ENCODE assay signal across 1 cellular context in the genomic region with DNA sequence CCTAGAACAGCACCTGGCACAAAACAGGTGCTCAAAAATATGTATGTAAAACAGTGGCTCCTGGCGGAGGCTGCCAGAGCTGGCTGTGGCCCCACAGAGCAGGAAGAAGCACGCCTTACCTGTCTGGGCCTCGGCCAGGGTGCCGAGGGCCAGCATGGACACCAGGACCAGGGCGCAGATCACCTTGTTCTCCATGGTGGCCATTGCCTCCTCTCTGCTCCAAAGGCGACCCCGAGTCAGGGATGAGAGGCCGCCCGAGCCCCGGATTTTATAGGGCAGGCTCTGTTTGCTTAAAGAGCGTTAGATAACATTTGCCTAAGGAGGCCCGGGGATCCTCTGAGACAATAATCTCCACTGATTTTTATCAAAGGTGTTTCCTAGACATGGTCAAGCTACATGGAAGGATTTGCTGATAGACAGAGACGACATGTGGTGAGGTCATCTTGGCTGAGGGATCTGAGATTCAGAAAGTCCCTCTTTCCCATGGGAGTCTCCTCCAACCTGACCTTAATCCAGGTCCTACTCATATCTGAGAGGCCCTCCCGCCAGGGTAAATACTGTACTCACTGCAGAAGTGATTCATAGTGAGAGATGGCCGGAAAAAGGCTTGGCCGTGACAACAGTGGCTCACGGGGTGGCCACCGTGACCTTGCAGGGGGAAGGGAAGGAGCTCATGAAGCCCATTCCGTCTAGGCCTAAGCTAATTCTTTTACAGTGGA.
A peak's percentile ranks its signal among the peaks of the same experiment; 100 is the strongest.
TF ChIP-seq lines count a peak whose summit lies in the region.

A gene (minus strand): TSS at position 244 of the 719 bp plus-strand sequence. CDS start 40 bp downstream, at position 204.

TF ChIP-seq in K562, 482 proteins besides CTCF, POLR2A, EP300 and RAD21 (continued from another document and continues in another):
- TF ChIP-seq, protein P1, sequence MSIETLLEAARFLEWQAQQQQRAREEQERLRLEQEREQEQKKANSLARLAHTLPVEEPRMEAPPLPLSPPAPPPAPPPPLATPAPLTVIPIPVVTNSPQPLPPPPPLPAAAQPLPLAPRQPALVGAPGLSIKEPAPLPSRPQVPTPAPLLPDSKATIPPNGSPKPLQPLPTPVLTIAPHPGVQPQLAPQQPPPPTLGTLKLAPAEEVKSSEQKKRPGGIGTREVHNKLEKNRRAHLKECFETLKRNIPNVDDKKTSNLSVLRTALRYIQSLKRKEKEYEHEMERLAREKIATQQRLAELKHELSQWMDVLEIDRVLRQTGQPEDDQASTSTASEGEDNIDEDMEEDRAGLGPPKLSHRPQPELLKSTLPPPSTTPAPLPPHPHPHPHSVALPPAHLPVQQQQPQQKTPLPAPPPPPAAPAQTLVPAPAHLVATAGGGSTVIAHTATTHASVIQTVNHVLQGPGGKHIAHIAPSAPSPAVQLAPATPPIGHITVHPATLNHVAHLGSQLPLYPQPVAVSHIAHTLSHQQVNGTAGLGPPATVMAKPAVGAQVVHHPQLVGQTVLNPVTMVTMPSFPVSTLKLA (conservative IDR thresholded peaks at IDR 0.05) = no peak
- TF ChIP-seq HSF4 (CRISPR knock-in tag; IDR thresholded peaks at IDR 0.05; ENCODE audit: borderline replicate concordance) = no peak
- TF ChIP-seq, protein P2, sequence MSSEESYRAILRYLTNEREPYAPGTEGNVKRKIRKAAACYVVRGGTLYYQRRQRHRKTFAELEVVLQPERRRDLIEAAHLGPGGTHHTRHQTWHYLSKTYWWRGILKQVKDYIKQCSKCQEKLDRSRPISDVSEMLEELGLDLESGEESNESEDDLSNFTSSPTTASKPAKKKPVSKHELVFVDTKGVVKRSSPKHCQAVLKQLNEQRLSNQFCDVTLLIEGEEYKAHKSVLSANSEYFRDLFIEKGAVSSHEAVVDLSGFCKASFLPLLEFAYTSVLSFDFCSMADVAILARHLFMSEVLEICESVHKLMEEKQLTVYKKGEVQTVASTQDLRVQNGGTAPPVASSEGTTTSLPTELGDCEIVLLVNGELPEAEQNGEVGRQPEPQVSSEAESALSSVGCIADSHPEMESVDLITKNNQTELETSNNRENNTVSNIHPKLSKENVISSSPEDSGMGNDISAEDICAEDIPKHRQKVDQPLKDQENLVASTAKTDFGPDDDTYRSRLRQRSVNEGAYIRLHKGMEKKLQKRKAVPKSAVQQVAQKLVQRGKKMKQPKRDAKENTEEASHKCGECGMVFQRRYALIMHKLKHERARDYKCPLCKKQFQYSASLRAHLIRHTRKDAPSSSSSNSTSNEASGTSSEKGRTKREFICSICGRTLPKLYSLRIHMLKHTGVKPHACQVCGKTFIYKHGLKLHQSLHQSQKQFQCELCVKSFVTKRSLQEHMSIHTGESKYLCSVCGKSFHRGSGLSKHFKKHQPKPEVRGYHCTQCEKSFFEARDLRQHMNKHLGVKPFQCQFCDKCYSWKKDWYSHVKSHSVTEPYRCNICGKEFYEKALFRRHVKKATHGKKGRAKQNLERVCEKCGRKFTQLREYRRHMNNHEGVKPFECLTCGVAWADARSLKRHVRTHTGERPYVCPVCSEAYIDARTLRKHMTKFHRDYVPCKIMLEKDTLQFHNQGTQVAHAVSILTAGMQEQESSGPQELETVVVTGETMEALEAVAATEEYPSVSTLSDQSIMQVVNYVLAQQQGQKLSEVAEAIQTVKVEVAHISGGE (CRISPR knock-in tag; IDR thresholded peaks at IDR 0.05) = peak in 1 of 3 experiments; percentile 57; a peak in 1 of 6 replicates
- no peak for TF ChIP-seq ZNF384 (IDR thresholded peaks at IDR 0.05; ENCODE audit: low read depth, low read length)
- no peak for TF ChIP-seq CBX8 (IDR thresholded peaks at IDR 0.05; ENCODE audit: borderline replicate concordance, extremely low read depth, low read depth, low read length, poor library complexity, severe bottlenecking)
- TF ChIP-seq, protein P3, sequence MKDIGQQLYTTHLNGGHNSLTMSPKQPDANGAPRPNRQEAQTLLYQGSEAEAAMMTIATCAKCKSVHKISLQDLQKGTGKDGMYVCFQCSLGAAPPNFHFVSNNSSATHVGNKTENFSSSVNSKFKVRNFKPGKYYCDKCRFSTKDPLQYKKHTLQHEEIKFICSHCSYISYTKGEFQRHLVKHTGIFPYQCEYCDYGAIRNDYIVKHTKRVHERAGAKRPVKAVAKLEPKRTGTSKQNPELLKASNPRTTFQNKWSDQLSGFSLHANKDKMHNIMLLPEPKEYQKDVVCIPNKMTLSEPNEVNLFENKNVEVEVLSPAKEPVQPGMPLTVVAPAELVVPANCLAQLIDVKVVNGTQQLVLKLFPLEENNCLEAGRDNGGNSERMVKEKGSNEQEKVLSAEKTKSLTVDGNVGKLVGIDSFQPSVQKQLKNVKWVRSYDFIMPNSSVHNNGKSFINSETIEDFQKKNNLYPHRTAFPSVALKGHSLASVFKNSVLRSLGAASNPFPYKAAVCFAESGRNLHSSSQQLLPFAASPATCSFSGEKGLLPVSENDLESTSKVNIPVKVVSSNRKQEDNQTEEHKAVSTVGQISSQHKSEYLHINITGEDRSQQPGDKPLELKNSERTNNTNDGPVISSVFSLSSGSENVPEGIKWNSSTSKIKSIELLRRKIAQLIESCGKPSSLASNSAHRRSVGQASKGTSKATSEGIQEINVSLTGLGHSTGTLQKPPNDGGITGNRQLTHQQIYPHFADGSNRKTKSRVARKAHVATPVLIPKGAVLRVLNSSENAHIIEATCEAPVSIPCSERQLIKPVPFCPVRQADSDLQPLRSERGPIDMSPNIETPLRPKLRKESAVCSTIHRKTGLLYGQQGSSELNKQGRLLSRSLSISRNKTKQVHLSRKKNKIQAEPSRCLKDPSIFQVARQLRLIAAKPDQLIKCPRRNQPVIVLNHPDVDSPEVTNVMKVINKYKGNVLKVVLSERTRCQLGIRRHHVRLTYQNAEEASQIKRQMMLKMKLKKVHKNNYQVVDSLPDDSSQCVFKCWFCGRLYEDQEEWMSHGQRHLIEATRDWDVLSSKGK (CRISPR knock-in tag; IDR thresholded peaks at IDR 0.05) = no peak
- peak; percentile 18; the same call in 1 of the 2 replicates for TF ChIP-seq BHLHE40 (IDR thresholded peaks at IDR 0.05; ENCODE audit: low read length)
- TF ChIP-seq JUN (IDR thresholded peaks at IDR 0.05; ENCODE audit: borderline replicate concordance, low read depth, low read length) = peak; percentile 43; the same call in 1 of the 2 replicates
- TF ChIP-seq JUN (CRISPR knock-in tag; IDR thresholded peaks at IDR 0.05; ENCODE audit: borderline replicate concordance) = no peak
- TF ChIP-seq, protein P4, sequence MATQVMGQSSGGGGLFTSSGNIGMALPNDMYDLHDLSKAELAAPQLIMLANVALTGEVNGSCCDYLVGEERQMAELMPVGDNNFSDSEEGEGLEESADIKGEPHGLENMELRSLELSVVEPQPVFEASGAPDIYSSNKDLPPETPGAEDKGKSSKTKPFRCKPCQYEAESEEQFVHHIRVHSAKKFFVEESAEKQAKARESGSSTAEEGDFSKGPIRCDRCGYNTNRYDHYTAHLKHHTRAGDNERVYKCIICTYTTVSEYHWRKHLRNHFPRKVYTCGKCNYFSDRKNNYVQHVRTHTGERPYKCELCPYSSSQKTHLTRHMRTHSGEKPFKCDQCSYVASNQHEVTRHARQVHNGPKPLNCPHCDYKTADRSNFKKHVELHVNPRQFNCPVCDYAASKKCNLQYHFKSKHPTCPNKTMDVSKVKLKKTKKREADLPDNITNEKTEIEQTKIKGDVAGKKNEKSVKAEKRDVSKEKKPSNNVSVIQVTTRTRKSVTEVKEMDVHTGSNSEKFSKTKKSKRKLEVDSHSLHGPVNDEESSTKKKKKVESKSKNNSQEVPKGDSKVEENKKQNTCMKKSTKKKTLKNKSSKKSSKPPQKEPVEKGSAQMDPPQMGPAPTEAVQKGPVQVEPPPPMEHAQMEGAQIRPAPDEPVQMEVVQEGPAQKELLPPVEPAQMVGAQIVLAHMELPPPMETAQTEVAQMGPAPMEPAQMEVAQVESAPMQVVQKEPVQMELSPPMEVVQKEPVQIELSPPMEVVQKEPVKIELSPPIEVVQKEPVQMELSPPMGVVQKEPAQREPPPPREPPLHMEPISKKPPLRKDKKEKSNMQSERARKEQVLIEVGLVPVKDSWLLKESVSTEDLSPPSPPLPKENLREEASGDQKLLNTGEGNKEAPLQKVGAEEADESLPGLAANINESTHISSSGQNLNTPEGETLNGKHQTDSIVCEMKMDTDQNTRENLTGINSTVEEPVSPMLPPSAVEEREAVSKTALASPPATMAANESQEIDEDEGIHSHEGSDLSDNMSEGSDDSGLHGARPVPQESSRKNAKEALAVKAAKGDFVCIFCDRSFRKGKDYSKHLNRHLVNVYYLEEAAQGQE (CRISPR knock-in tag; IDR thresholded peaks at IDR 0.05; ENCODE audit: low read depth) = no peak
- no peak for TF ChIP-seq RHOXF2B (CRISPR knock-in tag; conservative IDR thresholded peaks at IDR 0.05)
- no peak for TF ChIP-seq PHTF2 (CRISPR knock-in tag; IDR thresholded peaks at IDR 0.05)
- no peak for TF ChIP-seq NRF1 (conservative IDR thresholded peaks at IDR 0.05 in 1 of 2, IDR thresholded peaks at IDR 0.05 in 1 of 2)
- TF ChIP-seq POLR3G (IDR thresholded peaks at IDR 0.05; ENCODE audit: extremely low read depth, insufficient read length, insufficient replicate concordance) = no peak
- no peak for TF ChIP-seq NBN (IDR thresholded peaks at IDR 0.05; ENCODE audit: low read depth)
- no peak for TF ChIP-seq KLF16 (IDR thresholded peaks at IDR 0.05)
- no peak for TF ChIP-seq RBM15 (IDR thresholded peaks at IDR 0.05; ENCODE audit: insufficient read depth, low read length)
- no peak for TF ChIP-seq ZNF24 (IDR thresholded peaks at IDR 0.05)
- no peak for TF ChIP-seq FOXA1 (IDR thresholded peaks at IDR 0.05; ENCODE audit: borderline replicate concordance)
- TF ChIP-seq U2AF1 (optimal IDR thresholded peaks at IDR 0.05; ENCODE audit: low read depth, low read length) = no peak
- TF ChIP-seq ARID1B (IDR thresholded peaks at IDR 0.05) = peak; percentile 24; the same call in 1 of the 2 replicates
- TF ChIP-seq, protein P5, sequence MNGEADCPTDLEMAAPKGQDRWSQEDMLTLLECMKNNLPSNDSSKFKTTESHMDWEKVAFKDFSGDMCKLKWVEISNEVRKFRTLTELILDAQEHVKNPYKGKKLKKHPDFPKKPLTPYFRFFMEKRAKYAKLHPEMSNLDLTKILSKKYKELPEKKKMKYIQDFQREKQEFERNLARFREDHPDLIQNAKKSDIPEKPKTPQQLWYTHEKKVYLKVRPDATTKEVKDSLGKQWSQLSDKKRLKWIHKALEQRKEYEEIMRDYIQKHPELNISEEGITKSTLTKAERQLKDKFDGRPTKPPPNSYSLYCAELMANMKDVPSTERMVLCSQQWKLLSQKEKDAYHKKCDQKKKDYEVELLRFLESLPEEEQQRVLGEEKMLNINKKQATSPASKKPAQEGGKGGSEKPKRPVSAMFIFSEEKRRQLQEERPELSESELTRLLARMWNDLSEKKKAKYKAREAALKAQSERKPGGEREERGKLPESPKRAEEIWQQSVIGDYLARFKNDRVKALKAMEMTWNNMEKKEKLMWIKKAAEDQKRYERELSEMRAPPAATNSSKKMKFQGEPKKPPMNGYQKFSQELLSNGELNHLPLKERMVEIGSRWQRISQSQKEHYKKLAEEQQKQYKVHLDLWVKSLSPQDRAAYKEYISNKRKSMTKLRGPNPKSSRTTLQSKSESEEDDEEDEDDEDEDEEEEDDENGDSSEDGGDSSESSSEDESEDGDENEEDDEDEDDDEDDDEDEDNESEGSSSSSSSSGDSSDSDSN (IDR thresholded peaks at IDR 0.05; ENCODE audit: borderline replicate concordance in 1 of 2, low read depth in 2 of 2, low read length in 2 of 2) = no peak
- no peak for TF ChIP-seq NUFIP1 (IDR thresholded peaks at IDR 0.05; ENCODE audit: partially characterized antibody)
- TF ChIP-seq ZNF232 (CRISPR knock-in tag; IDR thresholded peaks at IDR 0.05) = no peak
- TF ChIP-seq, protein P6, sequence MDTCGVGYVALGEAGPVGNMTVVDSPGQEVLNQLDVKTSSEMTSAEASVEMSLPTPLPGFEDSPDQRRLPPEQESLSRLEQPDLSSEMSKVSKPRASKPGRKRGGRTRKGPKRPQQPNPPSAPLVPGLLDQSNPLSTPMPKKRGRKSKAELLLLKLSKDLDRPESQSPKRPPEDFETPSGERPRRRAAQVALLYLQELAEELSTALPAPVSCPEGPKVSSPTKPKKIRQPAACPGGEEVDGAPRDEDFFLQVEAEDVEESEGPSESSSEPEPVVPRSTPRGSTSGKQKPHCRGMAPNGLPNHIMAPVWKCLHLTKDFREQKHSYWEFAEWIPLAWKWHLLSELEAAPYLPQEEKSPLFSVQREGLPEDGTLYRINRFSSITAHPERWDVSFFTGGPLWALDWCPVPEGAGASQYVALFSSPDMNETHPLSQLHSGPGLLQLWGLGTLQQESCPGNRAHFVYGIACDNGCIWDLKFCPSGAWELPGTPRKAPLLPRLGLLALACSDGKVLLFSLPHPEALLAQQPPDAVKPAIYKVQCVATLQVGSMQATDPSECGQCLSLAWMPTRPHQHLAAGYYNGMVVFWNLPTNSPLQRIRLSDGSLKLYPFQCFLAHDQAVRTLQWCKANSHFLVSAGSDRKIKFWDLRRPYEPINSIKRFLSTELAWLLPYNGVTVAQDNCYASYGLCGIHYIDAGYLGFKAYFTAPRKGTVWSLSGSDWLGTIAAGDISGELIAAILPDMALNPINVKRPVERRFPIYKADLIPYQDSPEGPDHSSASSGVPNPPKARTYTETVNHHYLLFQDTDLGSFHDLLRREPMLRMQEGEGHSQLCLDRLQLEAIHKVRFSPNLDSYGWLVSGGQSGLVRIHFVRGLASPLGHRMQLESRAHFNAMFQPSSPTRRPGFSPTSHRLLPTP (IDR thresholded peaks at IDR 0.05; ENCODE audit: borderline replicate concordance, extremely low read depth, insufficient read length) = no peak
- no peak for TF ChIP-seq L3MBTL2 (IDR thresholded peaks at IDR 0.05)
- 0 out of 2 replicates have a peak, but pooled peaks have one; percentile 27 for TF ChIP-seq SMARCA4 (IDR thresholded peaks at IDR 0.05)
- TF ChIP-seq ESRRA (IDR thresholded peaks at IDR 0.05; ENCODE audit: borderline replicate concordance, low read depth) = peak; percentile 33; the same call in 1 of the 2 replicates
- TF ChIP-seq ATF1 (CRISPR knock-in tag; IDR thresholded peaks at IDR 0.05) = no peak
- no peak for TF ChIP-seq ATF1 (tag; IDR thresholded peaks at IDR 0.05)
- no peak for TF ChIP-seq FOXJ2 (tag; IDR thresholded peaks at IDR 0.05)
- TF ChIP-seq, protein P7, sequence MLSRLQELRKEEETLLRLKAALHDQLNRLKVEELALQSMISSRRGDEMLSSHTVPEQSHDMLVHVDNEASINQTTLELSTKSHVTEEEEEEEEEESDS (CRISPR knock-in tag; IDR thresholded peaks at IDR 0.05) = no peak
- TF ChIP-seq, protein P8, sequence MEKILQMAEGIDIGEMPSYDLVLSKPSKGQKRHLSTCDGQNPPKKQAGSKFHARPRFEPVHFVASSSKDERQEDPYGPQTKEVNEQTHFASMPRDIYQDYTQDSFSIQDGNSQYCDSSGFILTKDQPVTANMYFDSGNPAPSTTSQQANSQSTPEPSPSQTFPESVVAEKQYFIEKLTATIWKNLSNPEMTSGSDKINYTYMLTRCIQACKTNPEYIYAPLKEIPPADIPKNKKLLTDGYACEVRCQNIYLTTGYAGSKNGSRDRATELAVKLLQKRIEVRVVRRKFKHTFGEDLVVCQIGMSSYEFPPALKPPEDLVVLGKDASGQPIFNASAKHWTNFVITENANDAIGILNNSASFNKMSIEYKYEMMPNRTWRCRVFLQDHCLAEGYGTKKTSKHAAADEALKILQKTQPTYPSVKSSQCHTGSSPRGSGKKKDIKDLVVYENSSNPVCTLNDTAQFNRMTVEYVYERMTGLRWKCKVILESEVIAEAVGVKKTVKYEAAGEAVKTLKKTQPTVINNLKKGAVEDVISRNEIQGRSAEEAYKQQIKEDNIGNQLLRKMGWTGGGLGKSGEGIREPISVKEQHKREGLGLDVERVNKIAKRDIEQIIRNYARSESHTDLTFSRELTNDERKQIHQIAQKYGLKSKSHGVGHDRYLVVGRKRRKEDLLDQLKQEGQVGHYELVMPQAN (IDR thresholded peaks at IDR 0.05; ENCODE audit: borderline replicate concordance) = no peak
